ENCODE assay signal across 1 cellular context in genomic region chr1:22451702-22452400, GRCh38.
A peak's percentile ranks its signal among the peaks of the same experiment; 100 is the strongest.
TF ChIP-seq lines count a peak whose summit lies in the region.

Gene ZBTB40 (plus strand): TSS chr1:22451851. CDS start chr1:22489949, 38,098 bp downstream.

TF ChIP-seq in HEK293, 187 proteins besides CTCF, POLR2A, EP300 and RAD21 (continued from another document and continues in another):
- peak; percentile 49; the same call in 1 of the 2 replicates for TF ChIP-seq REST (tag by site-specific recombination; IDR thresholded peaks at IDR 0.05)
- TF ChIP-seq ZNF324 (tag by site-specific recombination; IDR thresholded peaks at IDR 0.05), result peak; percentile 94
- TF ChIP-seq ZNF138 (tag by site-specific recombination; IDR thresholded peaks at IDR 0.05; ENCODE audit: borderline replicate concordance), result no peak
- no peak for TF ChIP-seq ZNF521 (tag by site-specific recombination; IDR thresholded peaks at IDR 0.05)
- no peak for TF ChIP-seq ZNF776 (tag by site-specific recombination; IDR thresholded peaks at IDR 0.05; ENCODE audit: borderline replicate concordance)
- no peak for TF ChIP-seq HOXC10 (CRISPR knock-in tag; IDR thresholded peaks at IDR 0.05)
- TF ChIP-seq ZNF394 (tag by site-specific recombination; IDR thresholded peaks at IDR 0.05; ENCODE audit: borderline replicate concordance), result peak; percentile 53; the same call in 1 of the 2 replicates
- TF ChIP-seq EGR2 (tag by site-specific recombination; IDR thresholded peaks at IDR 0.05; ENCODE audit: low read depth), result peak; percentile 82
- peak; percentile 98 for TF ChIP-seq ZXDB (tag by site-specific recombination; IDR thresholded peaks at IDR 0.05)
- no peak for TF ChIP-seq ZNF140 (tag by site-specific recombination; IDR thresholded peaks at IDR 0.05)
- peak; percentile 72 for TF ChIP-seq ZBTB7A (tag by site-specific recombination; IDR thresholded peaks at IDR 0.05; ENCODE audit: low read depth)
- TF ChIP-seq OVOL3 (tag by site-specific recombination; IDR thresholded peaks at IDR 0.05), result peak; percentile 65; the same call in 1 of the 2 replicates
- peak; percentile 99 for TF ChIP-seq KLF16 (tag by site-specific recombination; IDR thresholded peaks at IDR 0.05)
- 0 out of 2 replicates have a peak, but pooled peaks have one; percentile 70 for TF ChIP-seq ZSCAN23 (tag by site-specific recombination; IDR thresholded peaks at IDR 0.05)
- 0 out of 2 replicates have a peak, but pooled peaks have one; percentile 21 for TF ChIP-seq ZNF645 (tag by site-specific recombination; IDR thresholded peaks at IDR 0.05)
- peak; percentile 87 for TF ChIP-seq WT1 (tag by site-specific recombination; IDR thresholded peaks at IDR 0.05)
- TF ChIP-seq PRDM6 (tag by site-specific recombination; IDR thresholded peaks at IDR 0.05), result peak; percentile 44; the same call in 1 of the 2 replicates
- TF ChIP-seq ZNF416 (tag by site-specific recombination; IDR thresholded peaks at IDR 0.05), result no peak
- TF ChIP-seq ZFHX2 (tag by site-specific recombination; conservative IDR thresholded peaks at IDR 0.05), result peak; percentile 88
- peak; percentile 53 for TF ChIP-seq ZBTB48 (tag by site-specific recombination; IDR thresholded peaks at IDR 0.05)
- no peak for TF ChIP-seq ZNF221 (tag by site-specific recombination; IDR thresholded peaks at IDR 0.05; ENCODE audit: borderline replicate concordance)
- no peak for TF ChIP-seq ZNF792 (tag by site-specific recombination; IDR thresholded peaks at IDR 0.05)
- no peak for TF ChIP-seq ZNF280C (tag by site-specific recombination; IDR thresholded peaks at IDR 0.05)
- peak; percentile 95 for TF ChIP-seq KLF9 (tag by site-specific recombination; IDR thresholded peaks at IDR 0.05; ENCODE audit: low read depth)
- 0 out of 2 replicates have a peak, but pooled peaks have one; percentile 16 for TF ChIP-seq ZNF157 (tag by site-specific recombination; IDR thresholded peaks at IDR 0.05)
- TF ChIP-seq ZNF398 (tag by site-specific recombination; IDR thresholded peaks at IDR 0.05), result peak; percentile 44
- peak; percentile 81 for TF ChIP-seq MYNN (tag by site-specific recombination; IDR thresholded peaks at IDR 0.05; ENCODE audit: borderline replicate concordance)
- peak; percentile 86 for TF ChIP-seq ZNF629 (tag by site-specific recombination; IDR thresholded peaks at IDR 0.05)
- no peak for TF ChIP-seq ZNF169 (tag by site-specific recombination; IDR thresholded peaks at IDR 0.05)
- TF ChIP-seq PBX3 (CRISPR knock-in tag; IDR thresholded peaks at IDR 0.05), result peak; percentile 67; the same call in 1 of the 2 replicates
- TF ChIP-seq ZBTB26 (tag by site-specific recombination; optimal IDR thresholded peaks at IDR 0.05), result peak; percentile 88
- TF ChIP-seq ZNF529 (tag by site-specific recombination; IDR thresholded peaks at IDR 0.05; ENCODE audit: insufficient replicate concordance), result no peak
- peak; percentile 95 for TF ChIP-seq YY2 (tag by site-specific recombination; IDR thresholded peaks at IDR 0.05)
- TF ChIP-seq ELK4 (IDR thresholded peaks at IDR 0.05; ENCODE audit: borderline replicate concordance, low read depth, low read length), result no peak
- TF ChIP-seq ZNF664 (tag by site-specific recombination; IDR thresholded peaks at IDR 0.05), result peak; percentile 66; the same call in 1 of the 2 replicates
- TF ChIP-seq ZSCAN30 (tag by site-specific recombination; IDR thresholded peaks at IDR 0.05), result peak; percentile 97
- peak; percentile 83; the same call in 1 of the 2 replicates for TF ChIP-seq ZNF610 (tag by site-specific recombination; IDR thresholded peaks at IDR 0.05; ENCODE audit: borderline replicate concordance)
- no peak for TF ChIP-seq ZNF530 (tag by site-specific recombination; IDR thresholded peaks at IDR 0.05; ENCODE audit: low read depth)
- TF ChIP-seq KLF8 (tag by site-specific recombination; IDR thresholded peaks at IDR 0.05), result peak; percentile 95
- TF ChIP-seq ZNF596 (tag by site-specific recombination; IDR thresholded peaks at IDR 0.05), result no peak
- TF ChIP-seq ZFP69B (tag by site-specific recombination; IDR thresholded peaks at IDR 0.05), result no peak
- TF ChIP-seq ZBTB44 (tag by site-specific recombination; IDR thresholded peaks at IDR 0.05), result peak; percentile 72; the same call in 1 of the 2 replicates
